Comparison of ENCODE assay signal across 17 cellular contexts in the genomic region with DNA sequence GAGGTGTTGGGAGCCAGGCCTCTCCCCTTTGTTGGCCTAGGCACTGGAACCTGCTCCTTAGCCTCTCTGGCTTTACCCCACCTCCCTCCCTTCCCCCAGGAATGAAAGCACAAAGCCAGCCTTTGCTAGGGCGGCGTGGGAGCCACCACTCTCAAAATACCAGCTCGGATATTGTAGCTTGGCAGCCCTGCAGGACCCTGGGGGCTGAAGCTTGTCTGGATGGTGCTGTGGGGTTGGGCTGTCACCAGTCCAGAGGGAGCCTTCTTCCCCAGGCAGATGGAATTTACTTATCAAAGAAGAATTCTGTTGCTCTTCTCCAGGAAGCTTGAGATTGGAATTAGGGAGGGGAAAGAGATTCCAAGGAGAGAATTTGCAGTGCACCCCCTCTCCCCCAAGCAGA.
"Had no signal": no experiment of that assay in that cellular context is flagged by ENCODE, and none has a peak within 500 bp of the region (broad histone marks: within the 10 kb centered on the region; RNA-seq: fewer than 3 reads in every experiment).

No MANE protein-coding gene starts in this region.

- H3K27ac Mint-ChIP-seq: activated naive CD8-positive, alpha-beta T cell; neural progenitor cell had no signal

- H3K27me3 Mint-ChIP-seq: activated naive CD8-positive, alpha-beta T cell; stimulated activated naive CD8-positive, alpha-beta T cell treated with anti-CD3 and anti-CD28 coated beads, Interleukin-15, amount 100 ng/mL, for 72 hours had no signal

- ATAC-seq: gastrocnemius medialis; heart left ventricle; left ventricle myocardium superior; psoas muscle; right cardiac atrium; stimulated activated naive CD8-positive, alpha-beta T cell treated with anti-CD3 and anti-CD28 coated beads, Interleukin-15, amount 100 ng/mL, for 72 hours had no signal

- H3K9me3 ChIP-seq: gastrocnemius medialis, heart left ventricle, ovary, psoas muscle, thoracic aorta had no signal

- H3K27me3 ChIP-seq: cardiac muscle cell, gastrocnemius medialis, heart left ventricle, neural progenitor cell, ovary had no signal

- H3K4me3 ChIP-seq: cardiac muscle cell, gastrocnemius medialis, heart left ventricle, neural progenitor cell, ovary, psoas muscle, skin epidermis, thoracic aorta had no signal

- H3K36me3 ChIP-seq: cardiac muscle cell, neural progenitor cell, ovary had no signal

- H3K27ac ChIP-seq: cardiac muscle cell, neural progenitor cell, ovary, psoas muscle, thoracic aorta had no signal

- H2AFZ ChIP-seq: neural progenitor cell had no signal

- DNase-seq: activated CD4-positive, alpha-beta T cell treated with anti-CD3 and anti-CD28 coated beads, Interleukin-2, amount 50 U/mL, for 48 hours; activated gamma-delta T cell; gastrocnemius medialis; kidney glomerular epithelial cell; left ventricle myocardium superior; ovary; psoas muscle; right cardiac atrium; stimulated activated naive CD8-positive, alpha-beta T cell treated with anti-CD3 and anti-CD28 coated beads, Interleukin-15, amount 100 ng/mL, for 72 hours; SW 1271; T-helper 2 cell had no signal

- H3K9ac ChIP-seq: neural progenitor cell had no signal

- H3K4me2 ChIP-seq: neural progenitor cell had no signal

- H3K4me3 Mint-ChIP-seq: activated naive CD8-positive, alpha-beta T cell; neural progenitor cell; stimulated activated naive CD8-positive, alpha-beta T cell treated with anti-CD3 and anti-CD28 coated beads, Interleukin-15, amount 100 ng/mL, for 72 hours had no signal

- H3K9me3 Mint-ChIP-seq: neural progenitor cell; stimulated activated naive CD8-positive, alpha-beta T cell treated with anti-CD3 and anti-CD28 coated beads, Interleukin-15, amount 100 ng/mL, for 72 hours had no signal
